Comparison of ENCODE assay signal across 1 cellular context in genomic region chr10:91883549-91884542, GRCh38.
TF ChIP-seq lines count a peak whose summit lies in the region.

No MANE protein-coding gene starts in this region.

TF ChIP-seq in HEK293, 187 proteins besides CTCF, POLR2A, EP300 and RAD21 (continued from another document and continues in another):
- TF ChIP-seq, protein P1, sequence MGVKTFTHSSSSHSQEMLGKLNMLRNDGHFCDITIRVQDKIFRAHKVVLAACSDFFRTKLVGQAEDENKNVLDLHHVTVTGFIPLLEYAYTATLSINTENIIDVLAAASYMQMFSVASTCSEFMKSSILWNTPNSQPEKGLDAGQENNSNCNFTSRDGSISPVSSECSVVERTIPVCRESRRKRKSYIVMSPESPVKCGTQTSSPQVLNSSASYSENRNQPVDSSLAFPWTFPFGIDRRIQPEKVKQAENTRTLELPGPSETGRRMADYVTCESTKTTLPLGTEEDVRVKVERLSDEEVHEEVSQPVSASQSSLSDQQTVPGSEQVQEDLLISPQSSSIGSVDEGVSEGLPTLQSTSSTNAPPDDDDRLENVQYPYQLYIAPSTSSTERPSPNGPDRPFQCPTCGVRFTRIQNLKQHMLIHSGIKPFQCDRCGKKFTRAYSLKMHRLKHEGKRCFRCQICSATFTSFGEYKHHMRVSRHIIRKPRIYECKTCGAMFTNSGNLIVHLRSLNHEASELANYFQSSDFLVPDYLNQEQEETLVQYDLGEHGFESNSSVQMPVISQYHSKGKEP (tag by site-specific recombination; IDR thresholded peaks at IDR 0.05), result no peak
- no peak for TF ChIP-seq ZSCAN5A (tag by site-specific recombination; IDR thresholded peaks at IDR 0.05)
- 0 out of 2 replicates have a peak, but pooled peaks have one; percentile 19 for TF ChIP-seq KLF8 (tag by site-specific recombination; IDR thresholded peaks at IDR 0.05)
- TF ChIP-seq ZNF248 (tag by site-specific recombination; IDR thresholded peaks at IDR 0.05), result no peak
- no peak for TF ChIP-seq ZNF18 (tag by site-specific recombination; IDR thresholded peaks at IDR 0.05)
- peak; percentile 96 for TF ChIP-seq ZNF10 (tag by site-specific recombination; IDR thresholded peaks at IDR 0.05)
- 0 out of 2 replicates have a peak, but pooled peaks have one; percentile 14 for TF ChIP-seq ZNF501 (tag by site-specific recombination; IDR thresholded peaks at IDR 0.05)
- no peak for TF ChIP-seq ZNF140 (tag by site-specific recombination; IDR thresholded peaks at IDR 0.05)
- no peak for TF ChIP-seq PRDM1 (tag by site-specific recombination; IDR thresholded peaks at IDR 0.05)
- TF ChIP-seq TCF7L2 (IDR thresholded peaks at IDR 0.05; ENCODE audit: borderline replicate concordance, low read depth, low read length), result no peak
- no peak for TF ChIP-seq GLI4 (tag by site-specific recombination; IDR thresholded peaks at IDR 0.05)
- no peak for TF ChIP-seq ZNF239 (tag by site-specific recombination; IDR thresholded peaks at IDR 0.05)
- no peak for TF ChIP-seq ZNF48 (tag by site-specific recombination; IDR thresholded peaks at IDR 0.05)
- no peak for TF ChIP-seq ZSCAN4 (tag by site-specific recombination; IDR thresholded peaks at IDR 0.05)
- TF ChIP-seq ELK4 (IDR thresholded peaks at IDR 0.05; ENCODE audit: borderline replicate concordance, low read depth, low read length), result no peak
- TF ChIP-seq SCRT1 (tag by site-specific recombination; IDR thresholded peaks at IDR 0.05; ENCODE audit: borderline replicate concordance), result no peak; the same call in 1 of the 2 replicates
- no peak for TF ChIP-seq ZNF174 (tag by site-specific recombination; IDR thresholded peaks at IDR 0.05)
- TF ChIP-seq HIC1 (tag by site-specific recombination; IDR thresholded peaks at IDR 0.05), result 0 out of 2 replicates have a peak, but pooled peaks have one; percentile 43
- TF ChIP-seq ZNF660 (tag by site-specific recombination; IDR thresholded peaks at IDR 0.05), result no peak; the same call in 1 of the 2 replicates
- peak; percentile 86; the same call in 1 of the 2 replicates for TF ChIP-seq ZNF600 (tag by site-specific recombination; IDR thresholded peaks at IDR 0.05)
- no peak for TF ChIP-seq SP3 (tag by site-specific recombination; IDR thresholded peaks at IDR 0.05)
- no peak for TF ChIP-seq BCL6B (tag by site-specific recombination; IDR thresholded peaks at IDR 0.05)
- no peak for TF ChIP-seq ZNF16 (tag by site-specific recombination; IDR thresholded peaks at IDR 0.05; ENCODE audit: low read depth)
- TF ChIP-seq ZNF664 (tag by site-specific recombination; IDR thresholded peaks at IDR 0.05), result no peak
- no peak for TF ChIP-seq ZNF610 (tag by site-specific recombination; IDR thresholded peaks at IDR 0.05; ENCODE audit: borderline replicate concordance)
- peak; percentile 95 for TF ChIP-seq SCRT2 (tag by site-specific recombination; IDR thresholded peaks at IDR 0.05)
- no peak for TF ChIP-seq ZNF530 (tag by site-specific recombination; IDR thresholded peaks at IDR 0.05; ENCODE audit: low read depth)
- no peak for TF ChIP-seq ZNF354C (tag by site-specific recombination; IDR thresholded peaks at IDR 0.05; ENCODE audit: borderline replicate concordance, low read depth)
- no peak for TF ChIP-seq ZNF549 (tag by site-specific recombination; IDR thresholded peaks at IDR 0.05)
- no peak for TF ChIP-seq YY1 (tag by site-specific recombination; IDR thresholded peaks at IDR 0.05)
- TF ChIP-seq ZBTB49 (tag by site-specific recombination; IDR thresholded peaks at IDR 0.05; ENCODE audit: low read depth), result no peak
- TF ChIP-seq ZNF366 (tag by site-specific recombination; conservative IDR thresholded peaks at IDR 0.05), result peak; percentile 81
- TF ChIP-seq, protein P2, sequence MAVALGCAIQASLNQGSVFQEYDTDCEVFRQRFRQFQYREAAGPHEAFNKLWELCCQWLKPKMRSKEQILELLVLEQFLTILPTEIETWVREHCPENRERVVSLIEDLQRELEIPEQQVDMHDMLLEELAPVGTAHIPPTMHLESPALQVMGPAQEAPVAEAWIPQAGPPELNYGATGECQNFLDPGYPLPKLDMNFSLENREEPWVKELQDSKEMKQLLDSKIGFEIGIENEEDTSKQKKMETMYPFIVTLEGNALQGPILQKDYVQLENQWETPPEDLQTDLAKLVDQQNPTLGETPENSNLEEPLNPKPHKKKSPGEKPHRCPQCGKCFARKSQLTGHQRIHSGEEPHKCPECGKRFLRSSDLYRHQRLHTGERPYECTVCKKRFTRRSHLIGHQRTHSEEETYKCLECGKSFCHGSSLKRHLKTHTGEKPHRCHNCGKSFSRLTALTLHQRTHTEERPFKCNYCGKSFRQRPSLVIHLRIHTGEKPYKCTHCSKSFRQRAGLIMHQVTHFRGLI (tag by site-specific recombination; IDR thresholded peaks at IDR 0.05), result no peak
- no peak for TF ChIP-seq REST (tag by site-specific recombination; IDR thresholded peaks at IDR 0.05)
- TF ChIP-seq ZSCAN18 (tag by site-specific recombination; IDR thresholded peaks at IDR 0.05), result no peak
- TF ChIP-seq ZNF548 (tag by site-specific recombination; IDR thresholded peaks at IDR 0.05), result no peak
- TF ChIP-seq ZFP69B (tag by site-specific recombination; IDR thresholded peaks at IDR 0.05), result peak; percentile 94
- TF ChIP-seq OVOL3 (tag by site-specific recombination; IDR thresholded peaks at IDR 0.05), result no peak
- TF ChIP-seq ZNF214 (tag by site-specific recombination; IDR thresholded peaks at IDR 0.05; ENCODE audit: borderline replicate concordance), result no peak
- no peak for TF ChIP-seq ZNF404 (tag by site-specific recombination; IDR thresholded peaks at IDR 0.05)
- no peak for TF ChIP-seq ZNF768 (tag by site-specific recombination; IDR thresholded peaks at IDR 0.05)
- peak; percentile 10 for TF ChIP-seq ZEB2 (tag by site-specific recombination; IDR thresholded peaks at IDR 0.05)
- no peak for TF ChIP-seq ZNF621 (tag by site-specific recombination; IDR thresholded peaks at IDR 0.05)
- no peak for TF ChIP-seq GFI1B (tag by site-specific recombination; IDR thresholded peaks at IDR 0.05)
